1 cellular context compared by ENCODE assay signal in the genomic region with DNA sequence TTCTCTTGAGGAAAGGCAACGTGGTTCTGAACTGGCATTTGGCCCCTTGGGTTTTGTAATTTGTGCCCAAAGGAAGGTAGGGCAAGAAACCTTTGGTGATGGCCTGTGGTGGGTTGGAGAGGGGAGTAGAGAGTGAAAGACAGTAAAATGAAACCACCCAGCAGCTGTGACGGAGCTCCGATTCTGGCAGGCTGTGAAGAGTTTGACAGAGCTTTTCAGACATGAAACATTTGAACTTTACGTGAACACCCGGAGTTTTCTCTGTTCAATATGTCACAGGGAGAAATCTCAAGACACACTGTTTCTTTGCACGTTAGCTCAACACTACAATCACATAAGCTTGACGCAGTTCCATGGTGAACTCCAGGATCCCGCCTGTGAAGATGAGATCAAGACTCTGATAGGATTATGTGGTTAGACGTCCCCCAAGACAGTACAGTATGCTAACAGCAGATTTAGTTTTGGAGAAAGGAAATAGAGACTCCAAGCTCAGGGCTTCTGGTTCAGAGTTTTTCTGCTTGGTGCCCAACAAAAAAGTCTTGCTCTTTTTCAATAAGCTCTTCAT.
TF ChIP-seq lines count a peak whose summit lies in the region.

No MANE protein-coding gene starts in this region.

TF ChIP-seq in IMR-90, 13 proteins besides CTCF, POLR2A, EP300 and RAD21:
- TF ChIP-seq, protein P1, sequence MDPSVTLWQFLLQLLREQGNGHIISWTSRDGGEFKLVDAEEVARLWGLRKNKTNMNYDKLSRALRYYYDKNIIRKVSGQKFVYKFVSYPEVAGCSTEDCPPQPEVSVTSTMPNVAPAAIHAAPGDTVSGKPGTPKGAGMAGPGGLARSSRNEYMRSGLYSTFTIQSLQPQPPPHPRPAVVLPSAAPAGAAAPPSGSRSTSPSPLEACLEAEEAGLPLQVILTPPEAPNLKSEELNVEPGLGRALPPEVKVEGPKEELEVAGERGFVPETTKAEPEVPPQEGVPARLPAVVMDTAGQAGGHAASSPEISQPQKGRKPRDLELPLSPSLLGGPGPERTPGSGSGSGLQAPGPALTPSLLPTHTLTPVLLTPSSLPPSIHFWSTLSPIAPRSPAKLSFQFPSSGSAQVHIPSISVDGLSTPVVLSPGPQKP (IDR thresholded peaks at IDR 0.05; ENCODE audit: borderline replicate concordance, low read depth, low read length), result no peak
- no peak for TF ChIP-seq CHD1 (IDR thresholded peaks at IDR 0.05; ENCODE audit: low read depth, low read length)
- no peak for TF ChIP-seq RCOR1 (IDR thresholded peaks at IDR 0.05; ENCODE audit: insufficient replicate concordance, low read length)
- TF ChIP-seq CEBPB (IDR thresholded peaks at IDR 0.05; ENCODE audit: low read depth, low read length), result no peak
- no peak for TF ChIP-seq BHLHE40 (IDR thresholded peaks at IDR 0.05; ENCODE audit: low read depth, low read length)
- TF ChIP-seq MAZ (IDR thresholded peaks at IDR 0.05; ENCODE audit: borderline replicate concordance, low read depth, low read length), result no peak
- no peak for TF ChIP-seq MAFK (IDR thresholded peaks at IDR 0.05; ENCODE audit: low read depth, low read length)
- no peak for TF ChIP-seq NFE2L2 (IDR thresholded peaks at IDR 0.05; ENCODE audit: low read depth, low read length)
- no peak for TF ChIP-seq RFX5 (IDR thresholded peaks at IDR 0.05; ENCODE audit: low read depth, low read length)
- TF ChIP-seq MXI1 (IDR thresholded peaks at IDR 0.05; ENCODE audit: borderline replicate concordance, low read depth, low read length), result no peak
- no peak for TF ChIP-seq FOS (IDR thresholded peaks at IDR 0.05; ENCODE audit: low read depth, low read length)
- TF ChIP-seq, protein P2, sequence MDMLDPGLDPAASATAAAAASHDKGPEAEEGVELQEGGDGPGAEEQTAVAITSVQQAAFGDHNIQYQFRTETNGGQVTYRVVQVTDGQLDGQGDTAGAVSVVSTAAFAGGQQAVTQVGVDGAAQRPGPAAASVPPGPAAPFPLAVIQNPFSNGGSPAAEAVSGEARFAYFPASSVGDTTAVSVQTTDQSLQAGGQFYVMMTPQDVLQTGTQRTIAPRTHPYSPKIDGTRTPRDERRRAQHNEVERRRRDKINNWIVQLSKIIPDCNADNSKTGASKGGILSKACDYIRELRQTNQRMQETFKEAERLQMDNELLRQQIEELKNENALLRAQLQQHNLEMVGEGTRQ (IDR thresholded peaks at IDR 0.05; ENCODE audit: low read depth, low read length), result no peak
- TF ChIP-seq SMC3 (IDR thresholded peaks at IDR 0.05; ENCODE audit: low read depth, low read length), result no peak
TF ChIP-seq in IMR-90: peak in this region for 0.
